In the genomic region with DNA sequence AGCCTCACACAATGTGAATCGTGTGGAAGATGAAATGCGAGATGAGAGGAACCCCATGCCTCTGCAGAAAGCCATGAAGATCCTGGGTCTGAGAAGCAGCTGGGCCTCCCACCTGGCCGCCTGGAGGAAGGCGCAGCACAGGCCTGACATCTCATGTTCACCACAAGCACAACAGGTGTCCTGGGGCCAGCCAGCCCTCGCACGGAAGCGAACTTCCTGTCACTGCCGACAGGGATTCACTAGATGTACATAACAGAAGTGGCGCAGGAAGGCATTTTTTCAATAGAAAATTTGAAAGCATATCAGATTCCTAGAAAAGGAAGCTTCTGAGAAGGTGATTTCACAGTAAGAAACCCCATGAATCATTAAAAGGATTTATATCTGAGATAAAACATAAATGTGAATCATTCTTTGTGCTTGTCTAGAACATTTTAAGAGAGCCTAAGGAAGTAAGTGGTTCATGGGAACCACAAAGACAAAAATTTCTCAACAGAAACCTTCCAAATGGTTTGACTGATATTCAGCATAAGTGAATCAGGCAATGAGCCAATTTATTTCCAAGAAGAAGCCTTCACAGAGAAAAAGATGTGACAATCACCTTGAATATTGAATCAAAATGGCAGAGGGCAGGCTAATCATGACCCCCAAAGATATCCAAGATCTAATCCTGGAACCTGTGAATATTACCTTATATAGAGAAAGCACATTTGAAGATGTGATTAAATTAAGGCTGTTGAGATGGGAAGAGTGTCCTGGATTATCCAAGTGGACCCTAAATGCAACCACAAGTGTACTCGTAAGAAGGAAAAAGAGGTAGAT, we compare ENCODE assay signal across 8 cellular contexts.
DNase-seq lines count a peak whose midpoint lies in the region; ATAC-seq and TF ChIP-seq lines count a peak whose summit lies in the region.

No MANE protein-coding gene starts in this region.

- DNase-seq in A673 (ENCODE audit: low spot score) (peak; percentile 98), WTC11 (ENCODE audit: low spot score) (peak; percentile 25), uterus (no peak), NCI-H1048 (lab: John Stamatoyannopoulos, UW) (no peak)
- DNase-seq in central memory CD4-positive, alpha-beta T cell, result peak; percentile 52
- DNase-seq in stimulated activated CD8-positive, alpha-beta memory T cell treated with anti-CD3 and anti-CD28 coated beads, Interleukin-15, amount 100 ng/mL, for 24 hours (ENCODE audit: low read depth), result peak; percentile 35

- intact Hi-C loops in A673 (cut with micrococcal nuclease; ENCODE audit: unreplicated experiment), result no loop called here
- intact Hi-C loops in uterus (cut with DNase I; ENCODE audit: low total_unique reads), result no loop called here

- H3K9me3 Mint-ChIP-seq in WTC11, result peaks cover 14% of the 10 kb centered on the region

- H3K4me3 ChIP-seq in A673 (ENCODE audit: low read depth, low read length, poor library complexity, severe bottlenecking) (no peak overlapping the region), uterus (no peak overlapping the region)

- ATAC-seq in GM19372 (IDR thresholded peaks at IDR 0.05; ENCODE audit: low read depth, unreplicated experiment), result peak; percentile 95
- peak; percentile 99 for ATAC-seq in HG03354 (IDR thresholded peaks at IDR 0.05; ENCODE audit: poor library complexity, severe bottlenecking, unreplicated experiment)
- ATAC-seq in WTC11, result peak; percentile 82

- H3K36me3 ChIP-seq in A673 (ENCODE audit: insufficient read depth, low read length, poor library complexity, severe bottlenecking), result no peaks in the 10 kb centered on the region
- H3K36me3 ChIP-seq in uterus, result no peaks in the 10 kb centered on the region

- no peaks in the 10 kb centered on the region for H3K9me3 ChIP-seq in A673 (ENCODE audit: low read depth, low read length, poor library complexity, severe bottlenecking)
- H3K9me3 ChIP-seq in uterus, result no peaks in the 10 kb centered on the region

- TF ChIP-seq POLR2A in uterus (IDR thresholded peaks at IDR 0.05), result no peak

- H3K27me3 ChIP-seq in A673 (replicated peaks; ENCODE audit: insufficient read depth, low read depth, low read length, poor library complexity) (no peaks in the 10 kb centered on the region), uterus (no peaks in the 10 kb centered on the region)

- TF ChIP-seq CTCF in A673 (conservative IDR thresholded peaks at IDR 0.05; ENCODE audit: low read depth, low read length) (0 out of 2 replicates have a peak, but pooled peaks have one; percentile 22), WTC11 (IDR thresholded peaks at IDR 0.05) (no peak), uterus (IDR thresholded peaks at IDR 0.05) (no peak)

- no peak overlapping the region for H3K27ac Mint-ChIP-seq in WTC11

- H3K4me3 Mint-ChIP-seq in WTC11, result no peak overlapping the region

- H3K27me3 Mint-ChIP-seq in WTC11 (ENCODE audit: low read depth), result no peaks in the 10 kb centered on the region; the same call in 1 of the 2 replicates

- H3K4me1 Mint-ChIP-seq in WTC11, result peaks cover 24% of the 10 kb centered on the region

- POLR2A ChIA-PET in A673 (lab: Charles Lee; ENCODE audit: low non-redundant PET) (interaction anchor here (0.6 to 0.8 kb wide), 2 partner anchors 189 to 312 kb away, joined by 3 read pairs; a partner anchor contains a TSS), WTC11 (lab: Charles Lee) (no interaction called here)

- peak overlapping the region; percentile 87 for H3K27ac ChIP-seq in A673 (ENCODE audit: low read depth, low read length, poor library complexity, severe bottlenecking)
- no peak overlapping the region for H3K27ac ChIP-seq in uterus

- peaks cover 59% of the 10 kb centered on the region for H3K4me1 ChIP-seq in A673 (ENCODE audit: insufficient read depth, low read length, poor library complexity, severe bottlenecking)
- no peaks in the 10 kb centered on the region for H3K4me1 ChIP-seq in uterus

- BruUV-seq in A673 (replicated peaks; lab: Mats Ljungman, UMichigan), result TSS peak; percentile 62

- CTCF ChIA-PET in A673 (lab: Charles Lee), result interaction anchor here (1.1 kb wide), 1 partner anchor 16 kb away, joined by 4 read pairs; no protein-coding TSS in a partner anchor
- CTCF ChIA-PET in WTC11 (lab: Charles Lee), result interaction anchor here (0.7 kb wide), 2 partner anchors 21 to 71 kb away, joined by 3 to 5 read pairs; no protein-coding TSS in a partner anchor

- H3K36me3 Mint-ChIP-seq in WTC11, result no peaks in the 10 kb centered on the region

TF ChIP-seq in WTC11, 78 proteins besides CTCF, POLR2A, EP300 and RAD21:
- no peak for TF ChIP-seq ESRRA (CRISPR knock-in tag; IDR thresholded peaks at IDR 0.05; ENCODE audit: borderline replicate concordance)
- TF ChIP-seq, protein P1, sequence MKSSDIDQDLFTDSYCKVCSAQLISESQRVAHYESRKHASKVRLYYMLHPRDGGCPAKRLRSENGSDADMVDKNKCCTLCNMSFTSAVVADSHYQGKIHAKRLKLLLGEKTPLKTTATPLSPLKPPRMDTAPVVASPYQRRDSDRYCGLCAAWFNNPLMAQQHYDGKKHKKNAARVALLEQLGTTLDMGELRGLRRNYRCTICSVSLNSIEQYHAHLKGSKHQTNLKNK (CRISPR knock-in tag; IDR thresholded peaks at IDR 0.05), result no peak
- TF ChIP-seq SMAD4 (CRISPR knock-in tag; IDR thresholded peaks at IDR 0.05), result no peak
- TF ChIP-seq, protein P2, sequence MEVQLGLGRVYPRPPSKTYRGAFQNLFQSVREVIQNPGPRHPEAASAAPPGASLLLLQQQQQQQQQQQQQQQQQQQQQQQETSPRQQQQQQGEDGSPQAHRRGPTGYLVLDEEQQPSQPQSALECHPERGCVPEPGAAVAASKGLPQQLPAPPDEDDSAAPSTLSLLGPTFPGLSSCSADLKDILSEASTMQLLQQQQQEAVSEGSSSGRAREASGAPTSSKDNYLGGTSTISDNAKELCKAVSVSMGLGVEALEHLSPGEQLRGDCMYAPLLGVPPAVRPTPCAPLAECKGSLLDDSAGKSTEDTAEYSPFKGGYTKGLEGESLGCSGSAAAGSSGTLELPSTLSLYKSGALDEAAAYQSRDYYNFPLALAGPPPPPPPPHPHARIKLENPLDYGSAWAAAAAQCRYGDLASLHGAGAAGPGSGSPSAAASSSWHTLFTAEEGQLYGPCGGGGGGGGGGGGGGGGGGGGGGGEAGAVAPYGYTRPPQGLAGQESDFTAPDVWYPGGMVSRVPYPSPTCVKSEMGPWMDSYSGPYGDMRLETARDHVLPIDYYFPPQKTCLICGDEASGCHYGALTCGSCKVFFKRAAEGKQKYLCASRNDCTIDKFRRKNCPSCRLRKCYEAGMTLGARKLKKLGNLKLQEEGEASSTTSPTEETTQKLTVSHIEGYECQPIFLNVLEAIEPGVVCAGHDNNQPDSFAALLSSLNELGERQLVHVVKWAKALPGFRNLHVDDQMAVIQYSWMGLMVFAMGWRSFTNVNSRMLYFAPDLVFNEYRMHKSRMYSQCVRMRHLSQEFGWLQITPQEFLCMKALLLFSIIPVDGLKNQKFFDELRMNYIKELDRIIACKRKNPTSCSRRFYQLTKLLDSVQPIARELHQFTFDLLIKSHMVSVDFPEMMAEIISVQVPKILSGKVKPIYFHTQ (CRISPR knock-in tag; IDR thresholded peaks at IDR 0.05), result no peak
- no peak for TF ChIP-seq CBFB (CRISPR knock-in tag; IDR thresholded peaks at IDR 0.05; ENCODE audit: low read depth)

Comparison
In these comparisons a context has a peak if more than half of its experiments do, and no peak if none do; other contexts are left out.
1. DNase-seq: peak in A673 (single experiment), WTC11 (single experiment), central memory CD4-positive, alpha-beta T cell (single experiment) and stimulated activated CD8-positive, alpha-beta memory T cell treated with anti-CD3 and anti-CD28 coated beads, Interleukin-15, amount 100 ng/mL, for 24 hours (single experiment); none in uterus (0 of 2) and NCI-H1048 (single experiment).
2. Peak in every context shown above with its lines, with median percentiles within 50 percentile points of each other: ATAC-seq.